13 cellular contexts compared by ENCODE assay signal in the genomic region with DNA sequence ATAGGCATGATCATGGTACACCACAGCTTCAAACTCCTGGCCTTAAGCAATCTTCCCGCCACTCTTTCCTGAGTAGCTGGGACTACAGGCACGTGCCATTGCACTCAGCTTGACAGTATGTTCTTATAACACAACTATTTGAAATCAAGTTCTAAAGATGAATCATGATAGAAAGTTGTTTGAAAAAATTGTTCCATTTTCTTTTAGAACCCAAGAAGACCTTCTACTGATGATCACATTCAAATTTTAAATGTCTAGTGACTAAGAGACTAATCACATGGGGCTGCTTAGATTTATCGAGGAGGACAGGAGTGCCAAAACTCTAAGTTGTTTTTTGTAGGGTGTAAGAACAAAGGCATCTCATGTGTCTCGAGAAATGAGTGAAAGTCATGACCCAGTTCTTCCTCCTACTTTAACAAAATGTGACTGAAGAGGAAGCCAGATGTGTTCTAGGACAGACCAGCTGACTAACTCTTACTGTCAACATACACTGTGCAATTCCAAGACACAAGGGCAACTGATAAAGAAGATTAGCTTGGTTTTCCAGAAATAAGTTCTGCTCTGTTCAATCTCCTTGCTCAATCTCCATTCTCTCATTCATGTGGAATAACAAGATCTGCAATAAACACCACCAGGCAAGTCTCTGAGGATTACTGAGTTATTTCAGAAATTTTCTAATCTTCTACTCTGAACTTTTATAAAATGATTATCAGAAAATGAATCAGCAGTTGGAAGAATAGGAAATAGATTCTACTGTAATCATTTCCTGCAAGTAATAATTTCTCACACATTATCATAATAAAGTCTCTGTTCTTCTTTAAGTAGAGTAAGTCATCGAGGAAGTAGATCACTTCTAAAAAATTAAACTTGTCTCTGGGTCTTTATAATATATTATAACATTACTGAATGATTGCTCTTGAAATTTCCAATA.
DNase-seq lines count a peak whose midpoint lies in the region; ATAC-seq and TF ChIP-seq lines count a peak whose summit lies in the region.
"Had no signal": no experiment of that assay in that cellular context is flagged by ENCODE, and none has a peak within 500 bp of the region (broad histone marks: within the 10 kb centered on the region; RNA-seq: fewer than 3 reads in every experiment).

No MANE protein-coding gene starts in this region.

- no peak overlapping the region for H3K27ac Mint-ChIP-seq in neural progenitor cell
- H3K27ac Mint-ChIP-seq: IgD-negative memory B cell had no signal

- no peaks in the 10 kb centered on the region for H3F3A ChIP-seq in neural progenitor cell (ENCODE audit: low read depth)

- H4K20me1 ChIP-seq in neural progenitor cell (ENCODE audit: low read depth): no peaks in the 10 kb centered on the region

- peaks cover 5% of the 10 kb centered on the region for H3K4me1 Mint-ChIP-seq in neural progenitor cell
- H3K4me1 Mint-ChIP-seq: IgD-negative memory B cell, neural crest cell had no signal

- no peaks in the 10 kb centered on the region for H3K79me2 ChIP-seq in neural progenitor cell (ENCODE audit: low read depth)

- H3K9me3 ChIP-seq in MG63 (no peaks in the 10 kb centered on the region), neural progenitor cell (ENCODE audit: low read depth) (no peaks in the 10 kb centered on the region)

- no peaks in the 10 kb centered on the region for H3K36me3 ChIP-seq in MG63
- H3K36me3 ChIP-seq in neural progenitor cell: no peaks in the 10 kb centered on the region

- no peak for TF ChIP-seq CTCF in AG09309 (IDR thresholded peaks at IDR 0.05; ENCODE audit: control insufficient read depth, insufficient read depth, low read depth, low read length, missing control alignments)
- no peak for TF ChIP-seq CTCF in neural progenitor cell (IDR thresholded peaks at IDR 0.05)

- no peak for ATAC-seq in GM21515 (IDR thresholded peaks at IDR 0.05; ENCODE audit: unreplicated experiment)
- no peak for ATAC-seq in GM19324 (IDR thresholded peaks at IDR 0.05; ENCODE audit: low FRiP score, unreplicated experiment)
- ATAC-seq in GM18502 (IDR thresholded peaks at IDR 0.05; ENCODE audit: poor library complexity, unreplicated experiment): no peak

- H3K4me1 ChIP-seq in neural progenitor cell: no peaks in the 10 kb centered on the region

- no peak overlapping the region for H3K4me2 ChIP-seq in neural progenitor cell

- H3K27ac ChIP-seq in epithelial cell of prostate: peak overlapping the region; percentile 57
- no peak overlapping the region for H3K27ac ChIP-seq in neural progenitor cell

- H3K27me3 ChIP-seq in MG63 (no peaks in the 10 kb centered on the region), neural progenitor cell (no peaks in the 10 kb centered on the region)

- no peaks in the 10 kb centered on the region for H3K36me3 Mint-ChIP-seq in neural progenitor cell
- H3K36me3 Mint-ChIP-seq: IgD-negative memory B cell had no signal

- no peaks in the 10 kb centered on the region for H3K9me3 Mint-ChIP-seq in neural progenitor cell
- H3K9me3 Mint-ChIP-seq: IgD-negative memory B cell, neural crest cell had no signal

- H3K9ac ChIP-seq in neural progenitor cell: no peak overlapping the region

- DNase-seq in AG09309 (ENCODE audit: low read depth) (peak; percentile 99), MG63 (peak; percentile 79), epithelial cell of prostate (ENCODE audit: low read depth, low spot score) (peak; percentile 34), myocyte (ENCODE audit: low read depth) (peak; percentile 39), neural progenitor cell (ENCODE audit: low spot score) (no peak)
- DNase-seq: activated gamma-delta T cell treated with Interleukin-2 at 50 U/mL for 16 hours, NCI-H69, T-helper 9 cell had no signal

- H3K4me3 ChIP-seq in AG09309 (ENCODE audit: control insufficient read depth, low read depth, low read length): no peak overlapping the region
- H3K4me3 ChIP-seq in MG63: no peak overlapping the region
- H3K4me3 ChIP-seq in neural progenitor cell: no peak overlapping the region

- no peaks in the 10 kb centered on the region for H3K27me3 Mint-ChIP-seq in neural progenitor cell (ENCODE audit: insufficient read depth, low read depth)
- H3K27me3 Mint-ChIP-seq: IgD-negative memory B cell had no signal

- no peak overlapping the region for H2AFZ ChIP-seq in neural progenitor cell (replicated peaks)

- H3K4me3 Mint-ChIP-seq in neural progenitor cell: no peak overlapping the region
- H3K4me3 Mint-ChIP-seq: IgD-negative memory B cell, neural crest cell had no signal
